ENCODE assay signal across 17 cellular contexts in the genomic region with DNA sequence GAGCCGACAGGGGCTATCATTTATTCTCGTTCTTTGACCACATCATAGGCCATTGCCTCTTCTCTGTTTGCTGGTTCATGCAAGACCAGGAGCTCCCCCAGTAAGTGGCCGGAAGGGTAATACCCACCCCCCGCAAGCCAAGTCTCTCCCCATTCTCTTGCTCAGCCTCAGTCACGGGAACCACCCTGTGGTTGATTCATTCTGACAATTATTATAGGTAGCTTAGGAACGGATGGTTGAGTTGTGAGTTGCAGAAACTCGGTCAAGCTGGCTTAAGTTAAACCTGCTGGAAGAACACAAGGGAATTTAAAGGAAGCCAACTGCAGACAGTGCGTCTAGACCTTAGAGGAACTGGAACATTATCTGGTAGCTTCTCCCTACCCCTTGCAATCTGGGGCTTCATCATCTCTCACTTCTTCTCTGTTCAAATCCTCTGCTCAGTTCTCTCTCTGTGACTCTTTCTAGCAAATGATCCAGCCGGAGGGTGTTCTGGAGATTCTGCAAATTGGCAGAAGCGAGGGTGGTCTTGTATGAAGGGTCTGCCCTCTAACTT. TPM values are rescaled to one million over a fixed set of nuclear protein-coding genes. Genes with fewer than 3 reads are reported as not detected.
A peak's percentile ranks its signal among the peaks of the same experiment; 100 is the strongest.
DNase-seq lines count a peak whose midpoint lies in the region; TF ChIP-seq lines count a peak whose summit lies in the region.
"Had no signal": no experiment of that assay in that cellular context is flagged by ENCODE, and none has a peak within 500 bp of the region (broad histone marks: within the 10 kb centered on the region; RNA-seq: fewer than 3 reads in every experiment).

No MANE protein-coding gene starts in this region.

- H3K27me3 ChIP-seq in mammary epithelial cell (ENCODE audit: insufficient read depth, low read length) (no peaks in the 10 kb centered on the region), stomach (peaks cover 0 to 13% (median 0%) of the 10 kb centered on the region in 3 donors), right atrium auricular region (no peaks in the 10 kb centered on the region)
- H3K27me3 ChIP-seq: ascending aorta had no signal

- H3K4me1 ChIP-seq in mammary epithelial cell (ENCODE audit: insufficient read depth, low read length) (peaks cover 4% of the 10 kb centered on the region), stomach (no peaks in the 10 kb centered on the region), right atrium auricular region (no peaks in the 10 kb centered on the region)
- H3K4me1 ChIP-seq: ascending aorta had no signal

- no TSS peak for BruUV-seq in mammary epithelial cell (replicated peaks; lab: Mats Ljungman, UMichigan)

- dilution Hi-C loops in mammary epithelial cell (cut with HindIII; ENCODE audit: low sequenced_read_pairs) = no loop called here

- H2AFZ ChIP-seq in mammary epithelial cell (ENCODE audit: low read depth, low read length) = no peak overlapping the region

- intact Hi-C loops in mammary epithelial cell (cut with micrococcal nuclease) (no loop called here), stomach (cut with DNase I; ENCODE audit: low total_unique reads) (no loop called here)

- WGBS in mammary epithelial cell (ENCODE audit: low coverage, missing lambda C conversion rate) = 39% methylated on average over 10 of the region's 10 CpGs
- WGBS in stomach, 5 donors = 72 to 77% (median 75%) methylated on average over 10 of the region's 10 CpGs

- TF ChIP-seq EP300 in stomach (IDR thresholded peaks at IDR 0.05) = no peak

- peak in 1 of 2 donors; percentile 4 for TF ChIP-seq CTCF in mammary epithelial cell (conservative IDR thresholded peaks at IDR 0.05 in 1 of 2, IDR thresholded peaks at IDR 0.05 in 1 of 2; ENCODE audit: extremely low read depth in 1 of 2, insufficient read depth in 1 of 2, low read depth in 1 of 2, low read length in 2 of 2)
- TF ChIP-seq CTCF in stomach (IDR thresholded peaks at IDR 0.05) = no peak
- TF ChIP-seq CTCF in right atrium auricular region (IDR thresholded peaks at IDR 0.05) = no peak

- H3K36me3 ChIP-seq in mammary epithelial cell (ENCODE audit: insufficient read depth, low read length) = no peaks in the 10 kb centered on the region
- no peaks in the 10 kb centered on the region for H3K36me3 ChIP-seq in stomach
- H3K36me3 ChIP-seq in right atrium auricular region = no peaks in the 10 kb centered on the region
- H3K36me3 ChIP-seq: ascending aorta had no signal

- H3K9ac ChIP-seq in mammary epithelial cell (ENCODE audit: insufficient read depth, low read length) = no peak overlapping the region

- H3K27ac ChIP-seq in mammary epithelial cell (ENCODE audit: insufficient read depth, low read depth, low read length) = peak overlapping the region; percentile 29
- H3K27ac ChIP-seq in stomach = no peak overlapping the region
- H3K27ac ChIP-seq in right atrium auricular region = no peak overlapping the region
- H3K27ac ChIP-seq: ascending aorta had no signal

- in situ Hi-C loops in mammary epithelial cell (cut with MboI; ENCODE audit: low sequenced_read_pairs in 2 of 2) = no loop called here

- peak; percentile 67 for DNase-seq in CD1c-positive myeloid dendritic cell (ENCODE audit: extremely low spot score)
- peak; percentile 69 for DNase-seq in NOMO-1 treated with DMSO at 0.1 percent for 48 hours (lab: John Stamatoyannopoulos, UW; ENCODE audit: unreplicated experiment)
- DNase-seq in mammary epithelial cell = peak; percentile 87
- DNase-seq in myocyte (ENCODE audit: low read depth) = peak; percentile 62
- DNase-seq in stomach = no peak
- no peak for DNase-seq in activated CD4-positive, alpha-beta T cell treated with anti-CD3 and anti-CD28 coated beads, Interleukin-2, amount 50 U/mL, for 4 hours
- no peak for DNase-seq in right atrium auricular region (ENCODE audit: low spot score)
- no peak for DNase-seq in AG08396 (ENCODE audit: low spot score)
- DNase-seq: activated effector memory CD4-positive, alpha-beta T cell treated with Interleukin-2 at 50 U/mL for 16 hours; effector CD4-positive, alpha-beta T cell; posterior cingulate gyrus had no signal

- CTCF ChIA-PET in mammary epithelial cell (lab: Charles Lee; ENCODE audit: low non-redundant PET) = no interaction called here

- H3K9me3 ChIP-seq in mammary epithelial cell (replicated peaks; ENCODE audit: insufficient read depth, low read length) = no peaks in the 10 kb centered on the region
- H3K9me3 ChIP-seq in stomach = peaks cover 0 to 7% (median 0%) of the 10 kb centered on the region in 4 donors
- H3K9me3 ChIP-seq in right atrium auricular region = no peaks in the 10 kb centered on the region
- H3K9me3 ChIP-seq: ascending aorta had no signal

- no peak overlapping the region for H3K4me3 ChIP-seq in mammary epithelial cell (replicated peaks in 1 of 3; ENCODE audit: insufficient read depth in 1 of 3, low read depth in 2 of 3, low read length in 3 of 3)
- H3K4me3 ChIP-seq in stomach = no peak overlapping the region
- H3K4me3 ChIP-seq in right atrium auricular region = no peak overlapping the region
- H3K4me3 ChIP-seq: ascending aorta, GM12878 had no signal

- H4K20me1 ChIP-seq in mammary epithelial cell (ENCODE audit: insufficient read depth, low read length) = no peaks in the 10 kb centered on the region

- peak overlapping the region; percentile 8 for H3K4me2 ChIP-seq in mammary epithelial cell (ENCODE audit: insufficient read depth, low read depth, low read length)

- no peaks in the 10 kb centered on the region for H3K79me2 ChIP-seq in mammary epithelial cell (ENCODE audit: insufficient read depth, low read length)

- TF ChIP-seq POLR2A in stomach (IDR thresholded peaks at IDR 0.05) = no peak

RNA-seq across cellular contexts. Expression of a gene that starts 8.9 kb away (rescaled TPM):
- total RNA-seq in mammary epithelial cell = under 1 TPM; under 0.01 to 0.31 TPM
- polyA plus RNA-seq in mammary epithelial cell = 1.2 TPM
- polyA minus RNA-seq in mammary epithelial cell = 19.9 TPM
- total RNA-seq in myocyte = 0.05 and 0.16 TPM in 2 replicates
- 1.9 TPM for polyA plus RNA-seq in myocyte (2012)
- total RNA-seq in stomach = 10 to 100 TPM in 1 of 5 donors, 1 to 10 TPM in 3, not detected in 1; 7.0 to 10.5 (median 8.5) TPM
- 1 to 10 TPM; 1.7 to 7.5 (median 1.8) TPM for polyA plus RNA-seq in stomach
- total RNA-seq in right atrium auricular region = 10 to 100 TPM in 1 of 2 donors, 1 to 10 TPM in 1; 4.4 to 22.7 TPM
- total RNA-seq: activated CD8-positive, alpha-beta memory T cell treated with anti-CD3 and anti-CD28 coated beads for 36 hours; GM12878 had no signal
- polyA plus RNA-seq: BJ, GM12878 had no signal

RNA-seq across cellular contexts. Expression of a gene that starts 18.2 kb away (rescaled TPM):
- total RNA-seq in mammary epithelial cell (not detected), myocyte (not detected in 2 replicates), stomach (1 to 10 TPM in 2 of 5 donors, under 1 TPM in 1, not detected in 2; 0.58 to 1.7 (median 1.3) TPM), right atrium auricular region (1 to 10 TPM in 1 of 2 donors, under 1 TPM in 1; 0.30 to 3.9 TPM)
- polyA plus RNA-seq in mammary epithelial cell (0.08 TPM), stomach (1 to 10 TPM in 2 of 3 donors, under 1 TPM in 1; 0.48 to 2.9 (median 1.4) TPM)
- not detected for polyA minus RNA-seq in mammary epithelial cell
- 0.05 TPM for polyA plus RNA-seq in myocyte (2012)
- total RNA-seq: activated CD8-positive, alpha-beta memory T cell treated with anti-CD3 and anti-CD28 coated beads for 36 hours; GM12878; mucosa of gallbladder; temporal lobe had no signal
- polyA plus RNA-seq: BJ, GM12878 had no signal

RNA-seq across cellular contexts. Expression of a gene that starts 19.0 kb away (rescaled TPM):
- total RNA-seq in mammary epithelial cell (under 1 TPM in 1 of 2 donors, not detected in 1; 0.82 TPM), myocyte (0.57 and 0.70 TPM in 2 replicates), stomach (1 to 10 TPM in 1 of 5 donors, not detected in 4; 7.2 TPM), right atrium auricular region (10 to 100 TPM; 27.0 to 52.0 TPM)
- polyA plus RNA-seq in mammary epithelial cell (0.05 TPM), stomach (under 1 TPM in 2 of 3 donors, not detected in 1; 0.05 to 0.25 TPM)
- polyA minus RNA-seq in mammary epithelial cell = not detected
- polyA plus RNA-seq in myocyte (2012) = 1.9 TPM
- total RNA-seq: activated CD8-positive, alpha-beta memory T cell treated with anti-CD3 and anti-CD28 coated beads for 36 hours; GM12878 had no signal
- polyA plus RNA-seq: BJ, GM12878 had no signal

RNA-seq across cellular contexts. Expression of a gene that starts 49.7 kb away (rescaled TPM):
- total RNA-seq in mammary epithelial cell (10 to 100 TPM in 1 of 2 donors, 1 to 10 TPM in 1; 3.7 to 16.1 TPM), myocyte (5.2 and 8.0 TPM in 2 replicates), stomach (100 to 1,000 TPM in 1 of 5 donors, 1 to 10 TPM in 4; 1.2 to 151 (median 3.9) TPM), right atrium auricular region (1 to 10 TPM; 3.7 to 6.4 TPM)
- polyA plus RNA-seq in mammary epithelial cell (5.2 TPM), stomach (10 to 100 TPM; 11.2 to 26.7 (median 19.8) TPM)
- 1.2 TPM for polyA minus RNA-seq in mammary epithelial cell
- 17.7 TPM for polyA plus RNA-seq in myocyte (2012)

RNA-seq across cellular contexts. Expression of a gene that starts 52.1 kb away (rescaled TPM):
- total RNA-seq in mammary epithelial cell (not detected), myocyte (not detected in 2 replicates), stomach (1 to 10 TPM in 3 of 5 donors, not detected in 2; 1.6 to 7.0 (median 3.1) TPM), right atrium auricular region (10 to 100 TPM in 1 of 2 donors, 1 to 10 TPM in 1; 1.4 to 14.7 TPM)
- polyA plus RNA-seq in mammary epithelial cell (not detected), stomach (1 to 10 TPM in 2 of 3 donors, under 1 TPM in 1; 0.58 to 2.7 (median 2.3) TPM)
- not detected for polyA minus RNA-seq in mammary epithelial cell
- polyA plus RNA-seq in myocyte (2012) = 0.26 TPM
- total RNA-seq: activated CD8-positive, alpha-beta memory T cell treated with anti-CD3 and anti-CD28 coated beads for 36 hours; GM12878 had no signal
- polyA plus RNA-seq: BJ, GM12878 had no signal

Comparison
In these comparisons a context has a peak if more than half of its experiments do, and no peak if none do; other contexts are left out.
1. DNase-seq: peak in CD1c-positive myeloid dendritic cell (single experiment), NOMO-1 treated with DMSO at 0.1 percent for 48 hours (single experiment), mammary epithelial cell (single experiment) and myocyte (single experiment); none in stomach (single experiment), activated CD4-positive, alpha-beta T cell treated with anti-CD3 and anti-CD28 coated beads, Interleukin-2, amount 50 U/mL, for 4 hours (0 of 2), right atrium auricular region (single experiment) and AG08396 (single experiment).